ENCODE assay signal across 1 cellular context in the genomic region with DNA sequence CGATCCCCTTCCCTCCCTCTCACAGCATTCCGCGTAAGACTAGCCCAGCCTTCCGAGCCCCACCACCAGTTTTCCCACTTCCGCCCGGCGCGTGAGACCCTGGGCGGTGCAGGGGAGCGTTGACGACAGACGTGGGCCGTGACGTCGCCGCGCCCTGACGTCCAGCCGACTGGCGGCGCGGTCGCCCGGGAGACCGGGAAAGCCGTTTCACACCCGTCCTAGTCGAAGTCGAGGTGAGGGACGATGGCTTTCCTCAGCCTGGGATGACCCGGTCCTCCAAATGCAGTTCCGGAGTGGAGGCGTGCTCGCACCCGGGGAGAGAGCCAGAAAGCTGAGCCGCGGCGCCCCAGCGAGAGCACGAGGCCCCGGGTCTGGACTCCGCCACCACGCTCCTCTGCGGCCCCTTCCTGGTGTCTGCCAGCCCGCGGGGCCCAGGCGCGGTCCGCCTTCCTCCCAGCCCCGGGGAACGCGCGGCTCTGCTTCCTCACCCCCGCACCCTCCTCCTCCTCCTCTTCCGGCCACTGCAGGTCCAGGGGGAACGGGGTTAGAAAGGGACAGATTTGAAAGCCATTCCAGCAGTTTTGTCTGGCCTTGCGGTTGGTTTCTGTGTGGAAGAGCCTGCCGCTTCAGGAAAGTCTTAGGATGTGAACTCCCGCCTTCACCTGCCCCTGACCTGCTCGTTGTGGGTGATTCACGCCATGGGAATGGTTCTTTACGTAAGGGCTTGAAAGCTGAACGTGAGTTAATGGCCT.
TF ChIP-seq lines count a peak whose summit lies in the region.

A gene (plus strand): TSS at position 210 of the 752 bp plus-strand sequence. CDS start 2,977 bp downstream, outside the sequence.

TF ChIP-seq in K562, 482 proteins besides CTCF, POLR2A, EP300 and RAD21 (continued from another document and continues in another):
- TF ChIP-seq, protein P1, sequence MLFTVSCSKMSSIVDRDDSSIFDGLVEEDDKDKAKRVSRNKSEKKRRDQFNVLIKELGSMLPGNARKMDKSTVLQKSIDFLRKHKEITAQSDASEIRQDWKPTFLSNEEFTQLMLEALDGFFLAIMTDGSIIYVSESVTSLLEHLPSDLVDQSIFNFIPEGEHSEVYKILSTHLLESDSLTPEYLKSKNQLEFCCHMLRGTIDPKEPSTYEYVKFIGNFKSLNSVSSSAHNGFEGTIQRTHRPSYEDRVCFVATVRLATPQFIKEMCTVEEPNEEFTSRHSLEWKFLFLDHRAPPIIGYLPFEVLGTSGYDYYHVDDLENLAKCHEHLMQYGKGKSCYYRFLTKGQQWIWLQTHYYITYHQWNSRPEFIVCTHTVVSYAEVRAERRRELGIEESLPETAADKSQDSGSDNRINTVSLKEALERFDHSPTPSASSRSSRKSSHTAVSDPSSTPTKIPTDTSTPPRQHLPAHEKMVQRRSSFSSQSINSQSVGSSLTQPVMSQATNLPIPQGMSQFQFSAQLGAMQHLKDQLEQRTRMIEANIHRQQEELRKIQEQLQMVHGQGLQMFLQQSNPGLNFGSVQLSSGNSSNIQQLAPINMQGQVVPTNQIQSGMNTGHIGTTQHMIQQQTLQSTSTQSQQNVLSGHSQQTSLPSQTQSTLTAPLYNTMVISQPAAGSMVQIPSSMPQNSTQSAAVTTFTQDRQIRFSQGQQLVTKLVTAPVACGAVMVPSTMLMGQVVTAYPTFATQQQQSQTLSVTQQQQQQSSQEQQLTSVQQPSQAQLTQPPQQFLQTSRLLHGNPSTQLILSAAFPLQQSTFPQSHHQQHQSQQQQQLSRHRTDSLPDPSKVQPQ (CRISPR knock-in tag; IDR thresholded peaks at IDR 0.05; ENCODE audit: borderline replicate concordance): no peak
- no peak; the same call in 1 of the 2 replicates for TF ChIP-seq PML (IDR thresholded peaks at IDR 0.05; ENCODE audit: low read length)
- no peak for TF ChIP-seq TFAM (CRISPR knock-in tag; conservative IDR thresholded peaks at IDR 0.05)
- peak; percentile 79 for TF ChIP-seq EGR1 (conservative IDR thresholded peaks at IDR 0.05)
- peak; percentile 66; the same call in 1 of the 2 replicates for TF ChIP-seq KHSRP (IDR thresholded peaks at IDR 0.05)
- TF ChIP-seq, protein P2, sequence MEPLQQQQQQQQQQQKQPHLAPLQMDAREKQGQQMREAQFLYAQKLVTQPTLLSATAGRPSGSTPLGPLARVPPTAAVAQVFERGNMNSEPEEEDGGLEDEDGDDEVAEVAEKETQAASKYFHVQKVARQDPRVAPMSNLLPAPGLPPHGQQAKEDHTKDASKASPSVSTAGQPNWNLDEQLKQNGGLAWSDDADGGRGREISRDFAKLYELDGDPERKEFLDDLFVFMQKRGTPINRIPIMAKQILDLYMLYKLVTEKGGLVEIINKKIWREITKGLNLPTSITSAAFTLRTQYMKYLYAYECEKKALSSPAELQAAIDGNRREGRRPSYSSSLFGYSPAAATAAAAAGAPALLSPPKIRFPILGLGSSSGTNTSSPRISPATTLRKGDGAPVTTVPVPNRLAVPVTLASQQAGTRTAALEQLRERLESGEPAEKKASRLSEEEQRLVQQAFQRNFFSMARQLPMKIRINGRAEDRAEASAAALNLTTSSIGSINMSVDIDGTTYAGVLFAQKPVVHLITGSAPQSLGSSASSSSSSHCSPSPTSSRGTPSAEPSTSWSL (CRISPR knock-in tag; IDR thresholded peaks at IDR 0.05; ENCODE audit: borderline replicate concordance): no peak
- no peak for TF ChIP-seq SIN3B (IDR thresholded peaks at IDR 0.05; ENCODE audit: low read depth)
- TF ChIP-seq, protein P3, sequence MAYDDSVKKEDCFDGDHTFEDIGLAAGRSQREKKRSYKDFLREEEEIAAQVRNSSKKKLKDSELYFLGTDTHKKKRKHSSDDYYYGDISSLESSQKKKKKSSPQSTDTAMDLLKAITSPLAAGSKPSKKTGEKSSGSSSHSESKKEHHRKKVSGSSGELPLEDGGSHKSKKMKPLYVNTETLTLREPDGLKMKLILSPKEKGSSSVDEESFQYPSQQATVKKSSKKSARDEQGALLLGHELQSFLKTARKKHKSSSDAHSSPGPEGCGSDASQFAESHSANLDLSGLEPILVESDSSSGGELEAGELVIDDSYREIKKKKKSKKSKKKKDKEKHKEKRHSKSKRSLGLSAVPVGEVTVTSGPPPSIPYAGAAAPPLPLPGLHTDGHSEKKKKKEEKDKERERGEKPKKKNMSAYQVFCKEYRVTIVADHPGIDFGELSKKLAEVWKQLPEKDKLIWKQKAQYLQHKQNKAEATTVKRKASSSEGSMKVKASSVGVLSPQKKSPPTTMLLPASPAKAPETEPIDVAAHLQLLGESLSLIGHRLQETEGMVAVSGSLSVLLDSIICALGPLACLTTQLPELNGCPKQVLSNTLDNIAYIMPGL (CRISPR knock-in tag; IDR thresholded peaks at IDR 0.05): peak; percentile 32
- TF ChIP-seq TBP (optimal IDR thresholded peaks at IDR 0.05; ENCODE audit: low read depth, low read length): peak; percentile 72
- no peak for TF ChIP-seq KLF13 (tag; IDR thresholded peaks at IDR 0.05; ENCODE audit: borderline replicate concordance, low read depth)
- no peak; the same call in 1 of the 2 replicates for TF ChIP-seq STAT5A (IDR thresholded peaks at IDR 0.05; ENCODE audit: borderline replicate concordance, low read length)
- TF ChIP-seq, protein P4, sequence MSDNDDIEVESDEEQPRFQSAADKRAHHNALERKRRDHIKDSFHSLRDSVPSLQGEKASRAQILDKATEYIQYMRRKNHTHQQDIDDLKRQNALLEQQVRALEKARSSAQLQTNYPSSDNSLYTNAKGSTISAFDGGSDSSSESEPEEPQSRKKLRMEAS (CRISPR knock-in tag; IDR thresholded peaks at IDR 0.05): peak; percentile 94
- TF ChIP-seq, protein P5, sequence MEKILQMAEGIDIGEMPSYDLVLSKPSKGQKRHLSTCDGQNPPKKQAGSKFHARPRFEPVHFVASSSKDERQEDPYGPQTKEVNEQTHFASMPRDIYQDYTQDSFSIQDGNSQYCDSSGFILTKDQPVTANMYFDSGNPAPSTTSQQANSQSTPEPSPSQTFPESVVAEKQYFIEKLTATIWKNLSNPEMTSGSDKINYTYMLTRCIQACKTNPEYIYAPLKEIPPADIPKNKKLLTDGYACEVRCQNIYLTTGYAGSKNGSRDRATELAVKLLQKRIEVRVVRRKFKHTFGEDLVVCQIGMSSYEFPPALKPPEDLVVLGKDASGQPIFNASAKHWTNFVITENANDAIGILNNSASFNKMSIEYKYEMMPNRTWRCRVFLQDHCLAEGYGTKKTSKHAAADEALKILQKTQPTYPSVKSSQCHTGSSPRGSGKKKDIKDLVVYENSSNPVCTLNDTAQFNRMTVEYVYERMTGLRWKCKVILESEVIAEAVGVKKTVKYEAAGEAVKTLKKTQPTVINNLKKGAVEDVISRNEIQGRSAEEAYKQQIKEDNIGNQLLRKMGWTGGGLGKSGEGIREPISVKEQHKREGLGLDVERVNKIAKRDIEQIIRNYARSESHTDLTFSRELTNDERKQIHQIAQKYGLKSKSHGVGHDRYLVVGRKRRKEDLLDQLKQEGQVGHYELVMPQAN (IDR thresholded peaks at IDR 0.05; ENCODE audit: borderline replicate concordance): peak; percentile 59; the same call in 1 of the 2 replicates
- TF ChIP-seq MYNN (IDR thresholded peaks at IDR 0.05): peak; percentile 46; the same call in 1 of the 2 replicates
- TF ChIP-seq MYNN (CRISPR knock-in tag; IDR thresholded peaks at IDR 0.05): no peak
- no peak for TF ChIP-seq PURB (CRISPR knock-in tag; IDR thresholded peaks at IDR 0.05; ENCODE audit: low read depth)
- peak; percentile 92 for TF ChIP-seq RFX1 (IDR thresholded peaks at IDR 0.05)
- TF ChIP-seq, protein P6, sequence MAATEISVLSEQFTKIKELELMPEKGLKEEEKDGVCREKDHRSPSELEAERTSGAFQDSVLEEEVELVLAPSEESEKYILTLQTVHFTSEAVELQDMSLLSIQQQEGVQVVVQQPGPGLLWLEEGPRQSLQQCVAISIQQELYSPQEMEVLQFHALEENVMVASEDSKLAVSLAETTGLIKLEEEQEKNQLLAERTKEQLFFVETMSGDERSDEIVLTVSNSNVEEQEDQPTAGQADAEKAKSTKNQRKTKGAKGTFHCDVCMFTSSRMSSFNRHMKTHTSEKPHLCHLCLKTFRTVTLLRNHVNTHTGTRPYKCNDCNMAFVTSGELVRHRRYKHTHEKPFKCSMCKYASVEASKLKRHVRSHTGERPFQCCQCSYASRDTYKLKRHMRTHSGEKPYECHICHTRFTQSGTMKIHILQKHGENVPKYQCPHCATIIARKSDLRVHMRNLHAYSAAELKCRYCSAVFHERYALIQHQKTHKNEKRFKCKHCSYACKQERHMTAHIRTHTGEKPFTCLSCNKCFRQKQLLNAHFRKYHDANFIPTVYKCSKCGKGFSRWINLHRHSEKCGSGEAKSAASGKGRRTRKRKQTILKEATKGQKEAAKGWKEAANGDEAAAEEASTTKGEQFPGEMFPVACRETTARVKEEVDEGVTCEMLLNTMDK (IDR thresholded peaks at IDR 0.05; ENCODE audit: borderline replicate concordance, insufficient read depth, low read depth, low read length, poor library complexity, severe bottlenecking): no peak
- no peak for TF ChIP-seq HSF4 (CRISPR knock-in tag; IDR thresholded peaks at IDR 0.05; ENCODE audit: borderline replicate concordance)
- TF ChIP-seq, protein P7, sequence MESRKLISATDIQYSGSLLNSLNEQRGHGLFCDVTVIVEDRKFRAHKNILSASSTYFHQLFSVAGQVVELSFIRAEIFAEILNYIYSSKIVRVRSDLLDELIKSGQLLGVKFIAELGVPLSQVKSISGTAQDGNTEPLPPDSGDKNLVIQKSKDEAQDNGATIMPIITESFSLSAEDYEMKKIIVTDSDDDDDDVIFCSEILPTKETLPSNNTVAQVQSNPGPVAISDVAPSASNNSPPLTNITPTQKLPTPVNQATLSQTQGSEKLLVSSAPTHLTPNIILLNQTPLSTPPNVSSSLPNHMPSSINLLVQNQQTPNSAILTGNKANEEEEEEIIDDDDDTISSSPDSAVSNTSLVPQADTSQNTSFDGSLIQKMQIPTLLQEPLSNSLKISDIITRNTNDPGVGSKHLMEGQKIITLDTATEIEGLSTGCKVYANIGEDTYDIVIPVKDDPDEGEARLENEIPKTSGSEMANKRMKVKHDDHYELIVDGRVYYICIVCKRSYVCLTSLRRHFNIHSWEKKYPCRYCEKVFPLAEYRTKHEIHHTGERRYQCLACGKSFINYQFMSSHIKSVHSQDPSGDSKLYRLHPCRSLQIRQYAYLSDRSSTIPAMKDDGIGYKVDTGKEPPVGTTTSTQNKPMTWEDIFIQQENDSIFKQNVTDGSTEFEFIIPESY (CRISPR knock-in tag; IDR thresholded peaks at IDR 0.05): peak; percentile 52; the same call in 1 of the 2 replicates
- peak; percentile 24; the same call in 1 of the 2 replicates for TF ChIP-seq BRD4 (IDR thresholded peaks at IDR 0.05)
- no peak for TF ChIP-seq CCAR2 (IDR thresholded peaks at IDR 0.05; ENCODE audit: low read depth, low read length)
- TF ChIP-seq SMARCE1 (IDR thresholded peaks at IDR 0.05): peak; percentile 43; the same call in 1 of the 2 replicates
- TF ChIP-seq DIDO1 (tag; IDR thresholded peaks at IDR 0.05; ENCODE audit: low read depth): no peak
- TF ChIP-seq SMARCA4 (IDR thresholded peaks at IDR 0.05): peak; percentile 50; the same call in 1 of the 2 replicates
- TF ChIP-seq, protein P8, sequence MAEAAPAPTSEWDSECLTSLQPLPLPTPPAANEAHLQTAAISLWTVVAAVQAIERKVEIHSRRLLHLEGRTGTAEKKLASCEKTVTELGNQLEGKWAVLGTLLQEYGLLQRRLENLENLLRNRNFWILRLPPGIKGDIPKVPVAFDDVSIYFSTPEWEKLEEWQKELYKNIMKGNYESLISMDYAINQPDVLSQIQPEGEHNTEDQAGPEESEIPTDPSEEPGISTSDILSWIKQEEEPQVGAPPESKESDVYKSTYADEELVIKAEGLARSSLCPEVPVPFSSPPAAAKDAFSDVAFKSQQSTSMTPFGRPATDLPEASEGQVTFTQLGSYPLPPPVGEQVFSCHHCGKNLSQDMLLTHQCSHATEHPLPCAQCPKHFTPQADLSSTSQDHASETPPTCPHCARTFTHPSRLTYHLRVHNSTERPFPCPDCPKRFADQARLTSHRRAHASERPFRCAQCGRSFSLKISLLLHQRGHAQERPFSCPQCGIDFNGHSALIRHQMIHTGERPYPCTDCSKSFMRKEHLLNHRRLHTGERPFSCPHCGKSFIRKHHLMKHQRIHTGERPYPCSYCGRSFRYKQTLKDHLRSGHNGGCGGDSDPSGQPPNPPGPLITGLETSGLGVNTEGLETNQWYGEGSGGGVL (CRISPR knock-in tag; IDR thresholded peaks at IDR 0.05): no peak
- TF ChIP-seq, protein P9, sequence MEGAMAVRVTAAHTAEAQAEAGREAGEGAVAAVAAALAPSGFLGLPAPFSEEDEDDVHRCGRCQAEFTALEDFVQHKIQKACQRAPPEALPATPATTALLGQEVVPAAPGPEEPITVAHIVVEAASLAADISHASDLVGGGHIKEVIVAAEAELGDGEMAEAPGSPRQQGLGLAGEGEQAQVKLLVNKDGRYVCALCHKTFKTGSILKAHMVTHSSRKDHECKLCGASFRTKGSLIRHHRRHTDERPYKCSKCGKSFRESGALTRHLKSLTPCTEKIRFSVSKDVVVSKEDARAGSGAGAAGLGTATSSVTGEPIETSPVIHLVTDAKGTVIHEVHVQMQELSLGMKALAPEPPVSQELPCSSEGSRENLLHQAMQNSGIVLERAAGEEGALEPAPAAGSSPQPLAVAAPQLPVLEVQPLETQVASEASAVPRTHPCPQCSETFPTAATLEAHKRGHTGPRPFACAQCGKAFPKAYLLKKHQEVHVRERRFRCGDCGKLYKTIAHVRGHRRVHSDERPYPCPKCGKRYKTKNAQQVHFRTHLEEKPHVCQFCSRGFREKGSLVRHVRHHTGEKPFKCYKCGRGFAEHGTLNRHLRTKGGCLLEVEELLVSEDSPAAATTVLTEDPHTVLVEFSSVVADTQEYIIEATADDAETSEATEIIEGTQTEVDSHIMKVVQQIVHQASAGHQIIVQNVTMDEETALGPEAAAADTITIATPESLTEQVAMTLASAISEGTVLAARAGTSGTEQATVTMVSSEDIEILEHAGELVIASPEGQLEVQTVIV (CRISPR knock-in tag; IDR thresholded peaks at IDR 0.05; ENCODE audit: borderline replicate concordance): no peak
- 0 out of 2 replicates have a peak, but pooled peaks have one; percentile 6 for TF ChIP-seq KLF1 (tag; IDR thresholded peaks at IDR 0.05)
- TF ChIP-seq ATF1 (CRISPR knock-in tag; IDR thresholded peaks at IDR 0.05): peak; percentile 76
- peak; percentile 98 for TF ChIP-seq ATF1 (tag; IDR thresholded peaks at IDR 0.05)
- TF ChIP-seq SMARCB1 (IDR thresholded peaks at IDR 0.05; ENCODE audit: insufficient read length, low read depth): no peak
- TF ChIP-seq SIX5 (IDR thresholded peaks at IDR 0.05; ENCODE audit: borderline replicate concordance in 1 of 2, insufficient read depth in 1 of 2, low read depth in 1 of 2, low read length in 2 of 2): no peak
- TF ChIP-seq JUND (IDR thresholded peaks at IDR 0.05; ENCODE audit: borderline replicate concordance, low read depth, low read length): peak; percentile 64
- peak; percentile 25; the same call in 1 of the 3 replicates for TF ChIP-seq JUND (tag; IDR thresholded peaks at IDR 0.05; ENCODE audit: borderline replicate concordance, low read depth, low read length)
- no peak for TF ChIP-seq CC2D1A (IDR thresholded peaks at IDR 0.05)
- no peak; the same call in none of the 2 replicates for TF ChIP-seq NR2C2 (CRISPR knock-in tag; IDR thresholded peaks at IDR 0.05)
- TF ChIP-seq NR2C2 (tag; IDR thresholded peaks at IDR 0.05): peak; percentile 90
- peak; percentile 95 for TF ChIP-seq MTA3 (IDR thresholded peaks at IDR 0.05; ENCODE audit: borderline replicate concordance)
- TF ChIP-seq TEAD1 (CRISPR knock-in tag; IDR thresholded peaks at IDR 0.05): peak; percentile 12 to 75; a peak in 2 of 4 replicates
- no peak for TF ChIP-seq NFYB (IDR thresholded peaks at IDR 0.05; ENCODE audit: extremely low read depth, insufficient read length)
- 0 out of 2 replicates have a peak, but pooled peaks have one; percentile 2 for TF ChIP-seq HDGF (IDR thresholded peaks at IDR 0.05)
- TF ChIP-seq NCOR1 (IDR thresholded peaks at IDR 0.05): peak; percentile 37; the same call in 1 of the 2 replicates
- peak; percentile 58; the same call in 1 of the 2 replicates for TF ChIP-seq E2F3 (CRISPR knock-in tag; IDR thresholded peaks at IDR 0.05)
- TF ChIP-seq MTF1 (CRISPR knock-in tag; IDR thresholded peaks at IDR 0.05; ENCODE audit: borderline replicate concordance): no peak
- TF ChIP-seq ZFP1 (CRISPR knock-in tag; IDR thresholded peaks at IDR 0.05): no peak
